10 cellular contexts compared by ENCODE assay signal in the genomic region with DNA sequence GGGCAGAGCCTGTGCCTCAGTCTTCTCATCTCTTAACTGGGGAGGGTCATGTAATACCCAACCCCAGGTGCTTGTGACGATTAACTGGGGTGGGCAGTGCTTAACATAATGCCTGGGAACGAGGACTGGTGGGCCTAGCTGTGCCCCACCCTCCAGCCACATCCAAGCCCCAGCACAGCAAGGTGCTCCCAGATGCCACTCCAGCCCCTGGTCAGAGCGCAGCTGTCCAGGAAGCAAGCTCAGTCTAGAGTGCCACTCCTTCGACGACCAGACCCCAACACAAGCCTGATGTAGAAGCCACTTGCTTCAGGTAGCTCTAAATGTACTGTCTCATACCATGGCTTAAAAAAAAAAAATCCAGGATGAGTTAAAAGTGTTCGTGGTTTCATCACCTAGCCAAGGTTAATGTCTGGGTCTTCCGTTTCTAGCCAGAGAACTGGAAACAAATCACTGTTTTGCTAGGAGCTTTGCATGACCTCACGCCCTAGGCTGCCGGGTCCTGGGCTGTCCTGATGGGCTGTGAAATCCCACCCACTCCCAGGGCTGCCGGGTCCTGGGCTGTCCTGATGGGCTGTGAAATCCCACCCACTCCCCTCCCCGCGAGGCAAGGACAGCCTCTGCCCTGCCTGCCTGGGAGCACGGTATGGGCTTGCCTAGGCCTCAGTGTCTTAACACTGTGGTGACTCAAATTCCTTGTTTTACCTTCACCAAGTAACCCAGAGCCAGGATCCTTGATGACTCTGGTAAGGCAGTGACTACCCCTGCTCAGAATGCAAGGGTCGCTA. TPM values are rescaled to one million over a fixed set of nuclear protein-coding genes. Genes with fewer than 3 reads are reported as not detected.
DNase-seq lines count a peak whose midpoint lies in the region; ATAC-seq and TF ChIP-seq lines count a peak whose summit lies in the region.
"Had no signal": no experiment of that assay in that cellular context is flagged by ENCODE, and none has a peak within 500 bp of the region (broad histone marks: within the 10 kb centered on the region; RNA-seq: fewer than 3 reads in every experiment).

No MANE protein-coding gene starts in this region.

- TF ChIP-seq CTCF in endodermal cell (conservative IDR thresholded peaks at IDR 0.05) (no peak), CD14-positive monocyte (IDR thresholded peaks at IDR 0.05) (no peak)

- WGBS in endodermal cell (ENCODE audit: insufficient coverage in 1 of 2, insufficient read length in 1 of 2), 2 experiments: 42 to 58% methylated on average over 11 to 14 of the region's 14 CpGs
- 43 to 44% methylated on average over 11 to 12 of the region's 14 CpGs for WGBS in mesodermal cell (ENCODE audit: insufficient coverage in 2 of 2), 2 experiments

- DNase-seq in EL (peak; percentile 67), NT2/D1 (ENCODE audit: low read depth, low spot score) (peak; percentile 40), endodermal cell (peak; percentile 94), CD14-positive monocyte (ENCODE audit: low spot score) (no peak), substantia nigra (lab: John Stamatoyannopoulos, UW) (no peak)
- DNase-seq: DMS79, kidney had no signal

- no peak overlapping the region for H3K27ac ChIP-seq in endodermal cell (ENCODE audit: low read depth, low read length)
- H3K27ac ChIP-seq in mesodermal cell (ENCODE audit: low read depth, low read length, severe bottlenecking): peak overlapping the region; percentile 91
- no peak overlapping the region for H3K27ac ChIP-seq in substantia nigra (ENCODE audit: low read depth, low read length, poor library complexity, severe bottlenecking)
- H3K27ac ChIP-seq: prostate gland had no signal

- H3K9ac ChIP-seq in NT2/D1 (ENCODE audit: insufficient read length, low read depth): no peak overlapping the region
- H3K9ac ChIP-seq in endodermal cell (ENCODE audit: extremely low read depth, low read length, poor library complexity, severe bottlenecking): no peak overlapping the region

- H3K36me3 ChIP-seq in NT2/D1 (ENCODE audit: insufficient read depth, insufficient read length, low read length): peaks cover 54% of the 10 kb centered on the region
- peaks cover 32% of the 10 kb centered on the region for H3K36me3 ChIP-seq in endodermal cell (ENCODE audit: control insufficient read depth, insufficient read depth, low read length)
- peaks cover 37% of the 10 kb centered on the region for H3K36me3 ChIP-seq in mesodermal cell (ENCODE audit: control insufficient read depth, insufficient read depth, low read length)

- H3K4me3 ChIP-seq in NT2/D1 (ENCODE audit: insufficient read length, low read depth) (no peak overlapping the region), endodermal cell (ENCODE audit: low read length) (no peak overlapping the region), mesodermal cell (ENCODE audit: extremely low read depth, insufficient read depth, low read length, poor library complexity, severe bottlenecking) (no peak overlapping the region)
- H3K4me3 ChIP-seq: prostate gland had no signal

- peak overlapping the region; percentile 85 for H3K27ac Mint-ChIP-seq in endodermal cell
- peak overlapping the region in 1 of 7 donors; percentile 41 for H3K27ac Mint-ChIP-seq in CD14-positive monocyte

- no peak for ATAC-seq in GM21515 (IDR thresholded peaks at IDR 0.05; ENCODE audit: unreplicated experiment)

- peaks cover 14% of the 10 kb centered on the region for H3K4me1 ChIP-seq in NT2/D1 (ENCODE audit: insufficient read depth, insufficient read length)
- H3K4me1 ChIP-seq in endodermal cell (ENCODE audit: control insufficient read depth, insufficient read depth, low read length): no peaks in the 10 kb centered on the region
- peaks cover 19% of the 10 kb centered on the region for H3K4me1 ChIP-seq in mesodermal cell (ENCODE audit: control insufficient read depth, insufficient read depth, low read length, poor library complexity, severe bottlenecking)
- H3K4me1 ChIP-seq: prostate gland had no signal

- H3K27me3 Mint-ChIP-seq in endodermal cell (ENCODE audit: insufficient read depth): no peaks in the 10 kb centered on the region
- H3K27me3 Mint-ChIP-seq in CD14-positive monocyte (ENCODE audit: low read depth in 3 of 3): no peaks in the 10 kb centered on the region

- intact Hi-C loops in CD14-positive monocyte (cut with micrococcal nuclease): no loop called here

- H3K4me3 Mint-ChIP-seq in endodermal cell (no peak overlapping the region), CD14-positive monocyte (no peak overlapping the region)

- H3K36me3 Mint-ChIP-seq in endodermal cell (ENCODE audit: low read depth) (peaks cover 14% of the 10 kb centered on the region), CD14-positive monocyte (peaks cover 28 to 43% of the 10 kb centered on the region in 2 donors)

- H3K9me3 Mint-ChIP-seq in endodermal cell: no peaks in the 10 kb centered on the region
- no peaks in the 10 kb centered on the region for H3K9me3 Mint-ChIP-seq in CD14-positive monocyte

- H3K9me3 ChIP-seq in NT2/D1 (ENCODE audit: insufficient read depth, low read length) (no peaks in the 10 kb centered on the region), endodermal cell (ENCODE audit: control insufficient read depth, low read length) (no peaks in the 10 kb centered on the region), mesodermal cell (ENCODE audit: control insufficient read depth, low read length) (no peaks in the 10 kb centered on the region)
- H3K9me3 ChIP-seq: prostate gland had no signal

- peaks cover 10% of the 10 kb centered on the region for H3K4me1 Mint-ChIP-seq in endodermal cell
- no peaks in the 10 kb centered on the region for H3K4me1 Mint-ChIP-seq in CD14-positive monocyte

- no peaks in the 10 kb centered on the region for H3K27me3 ChIP-seq in NT2/D1 (ENCODE audit: insufficient read depth, insufficient read length)
- no peaks in the 10 kb centered on the region for H3K27me3 ChIP-seq in endodermal cell (ENCODE audit: control insufficient read depth, insufficient read depth, low read length, poor library complexity, severe bottlenecking)

RNA-seq across cellular contexts. Expression of gene MIEF2, which starts 7.7 kb away (rescaled TPM):
- total RNA-seq in endodermal cell: 10 to 100 TPM; 15.3 to 19.6 TPM
- polyA plus RNA-seq in endodermal cell (2013, experiment 1 of 2): 6.2 TPM
- polyA plus RNA-seq in endodermal cell (2013, experiment 2 of 2): 6.0 TPM
- 9.3 TPM for polyA plus RNA-seq in mesodermal cell (2013, experiment 1 of 2)
- polyA plus RNA-seq in mesodermal cell (2013, experiment 2 of 2): 7.2 TPM
- polyA plus RNA-seq in CD14-positive monocyte: 1 to 10 TPM; 4.9 to 6.1 TPM

RNA-seq across cellular contexts. Expression of gene FLII, which starts 9.6 kb away (rescaled TPM):
- total RNA-seq in endodermal cell: 100 to 1,000 TPM; 299 to 335 TPM
- polyA plus RNA-seq in endodermal cell (2013, experiment 1 of 2): 143 TPM
- polyA plus RNA-seq in endodermal cell (2013, experiment 2 of 2): 127 TPM
- 259 TPM for polyA plus RNA-seq in mesodermal cell (2013, experiment 1 of 2)
- 229 TPM for polyA plus RNA-seq in mesodermal cell (2013, experiment 2 of 2)
- 100 to 1,000 TPM; 145 to 227 TPM for polyA plus RNA-seq in CD14-positive monocyte

RNA-seq across cellular contexts. Expression of gene LLGL1, which starts 42.7 kb away (rescaled TPM):
- total RNA-seq in endodermal cell: 10 to 100 TPM; 66.3 to 69.3 TPM
- polyA plus RNA-seq in endodermal cell (2013, experiment 1 of 2): 106 TPM
- polyA plus RNA-seq in endodermal cell (2013, experiment 2 of 2): 99.6 TPM
- polyA plus RNA-seq in mesodermal cell (2013, experiment 1 of 2): 64.1 TPM
- 52.4 TPM for polyA plus RNA-seq in mesodermal cell (2013, experiment 2 of 2)
- polyA plus RNA-seq in CD14-positive monocyte: under 1 TPM; 0.52 to 0.76 TPM

RNA-seq across cellular contexts. Expression of gene TOP3A, which starts 46.7 kb away (rescaled TPM):
- total RNA-seq in endodermal cell: 10 to 100 TPM; 60.4 to 67.4 TPM
- polyA plus RNA-seq in endodermal cell (2013, experiment 1 of 2): 31.5 TPM
- polyA plus RNA-seq in endodermal cell (2013, experiment 2 of 2): 32.0 TPM
- 28.1 TPM for polyA plus RNA-seq in mesodermal cell (2013, experiment 1 of 2)
- 34.4 TPM for polyA plus RNA-seq in mesodermal cell (2013, experiment 2 of 2)
- polyA plus RNA-seq in CD14-positive monocyte: 10 to 100 TPM; 15.2 to 22.3 TPM

RNA-seq across cellular contexts. Expression of gene SMCR8, which starts 47.0 kb away (rescaled TPM):
- total RNA-seq in endodermal cell: 10 to 100 TPM; 20.7 to 22.2 TPM
- polyA plus RNA-seq in endodermal cell (2013, experiment 1 of 2): 9.4 TPM
- polyA plus RNA-seq in endodermal cell (2013, experiment 2 of 2): 10.0 TPM
- 11.6 TPM for polyA plus RNA-seq in mesodermal cell (2013, experiment 1 of 2)
- 10.5 TPM for polyA plus RNA-seq in mesodermal cell (2013, experiment 2 of 2)
- 1 to 10 TPM; 2.4 to 5.3 TPM for polyA plus RNA-seq in CD14-positive monocyte

Comparison
In these comparisons a context has a peak if more than half of its experiments do, and no peak if none do; other contexts are left out.
1. DNase-seq: peak in EL (single experiment), NT2/D1 (single experiment) and endodermal cell (single experiment); none in CD14-positive monocyte (single experiment) and substantia nigra (0 of 49).